11 cellular contexts compared by ENCODE assay signal in genomic region chrX:39335447-39336235, GRCh38.
DNase-seq lines count a peak whose midpoint lies in the region; ATAC-seq, FAIRE-seq and TF ChIP-seq lines count a peak whose summit lies in the region.
"Had no signal": no experiment of that assay in that cellular context is flagged by ENCODE, and none has a peak within 500 bp of the region (broad histone marks: within the 10 kb centered on the region; RNA-seq: fewer than 3 reads in every experiment).

No MANE protein-coding gene starts in this region.

- no peaks in the 10 kb centered on the region for H3K9me2 ChIP-seq in hepatocyte (replicated peaks; ENCODE audit: insufficient read depth)

- no peak overlapping the region for H2AFZ ChIP-seq in hepatocyte

- CTCF ChIA-PET in GM10248 (lab: Yijun Ruan, JAX), result no interaction called here

- H3K4me3 ChIP-seq in BLaER1 treated with 17β-estradiol and CSF1 and Interleukin-3, amounts not matched to agents 10 nM and 100 nM, result no peak overlapping the region
- H3K4me3 ChIP-seq in hepatocyte, result no peak overlapping the region

- H3K9ac ChIP-seq in BLaER1 treated with 17β-estradiol and CSF1 and Interleukin-3, amounts not matched to agents 10 nM and 100 nM, result peak overlapping the region in 5 of 11 experiments; percentile 54 to 71 (median 58); a peak in 3 of 22 replicates

- peak; percentile 38 for FAIRE-seq in GM12891 (lab: Jason Lieb, UNC)
- FAIRE-seq: TTC549 had no signal

- peak overlapping the region; percentile 38 to 89 (median 73); a peak in 21 of 22 replicates for H3K4me2 ChIP-seq in BLaER1 treated with 17β-estradiol and CSF1 and Interleukin-3, amounts not matched to agents 10 nM and 100 nM
- no peak overlapping the region for H3K4me2 ChIP-seq in hepatocyte

- POLR2A ChIA-PET in GM10248 (lab: Yijun Ruan, JAX), result no interaction called here

- peaks cover 0 to 4% (median 0%) of the 10 kb centered on the region in 11 experiments; a peak in 2 of 22 replicates for H3K9me3 ChIP-seq in BLaER1 treated with 17β-estradiol and CSF1 and Interleukin-3, amounts not matched to agents 10 nM and 100 nM (replicated peaks in 1 of 11)
- H3K9me3 ChIP-seq in hepatocyte (ENCODE audit: low read depth), result no peaks in the 10 kb centered on the region

- no peaks in the 10 kb centered on the region for H3K36me3 ChIP-seq in BLaER1 treated with 17β-estradiol and CSF1 and Interleukin-3, amounts not matched to agents 10 nM and 100 nM
- H3K36me3 ChIP-seq in hepatocyte (replicated peaks; ENCODE audit: insufficient read depth, low read depth), result no peaks in the 10 kb centered on the region

- TF ChIP-seq CTCF in hepatocyte (IDR thresholded peaks at IDR 0.05; ENCODE audit: poor library complexity) (no peak), GM10248 (IDR thresholded peaks at IDR 0.05; ENCODE audit: control extremely low read depth, extremely low read depth, low read depth, missing control alignments) (no peak)

- H3K4me1 ChIP-seq in BLaER1 treated with 17β-estradiol and CSF1 and Interleukin-3, amounts not matched to agents 10 nM and 100 nM, result peaks cover 38 to 84% (median 66%) of the 10 kb centered on the region in 10 experiments
- peaks cover 20% of the 10 kb centered on the region for H3K4me1 ChIP-seq in hepatocyte (ENCODE audit: insufficient read depth)

- peaks cover 0 to 15% (median 0%) of the 10 kb centered on the region in 11 experiments; a peak in 1 of 22 replicates for H3K27me3 ChIP-seq in BLaER1 treated with 17β-estradiol and CSF1 and Interleukin-3, amounts not matched to agents 10 nM and 100 nM
- no peaks in the 10 kb centered on the region for H3K27me3 ChIP-seq in hepatocyte

- TF ChIP-seq POLR2A in GM12891 (IDR thresholded peaks at IDR 0.05; ENCODE audit: low read depth, low read length), result no peak

- ATAC-seq in GM19324 (IDR thresholded peaks at IDR 0.05; ENCODE audit: low FRiP score, unreplicated experiment), result no peak

- peak overlapping the region in 6 of 11 experiments; percentile 58 to 71 (median 62); a peak in 12 of 22 replicates for H3K27ac ChIP-seq in BLaER1 treated with 17β-estradiol and CSF1 and Interleukin-3, amounts not matched to agents 10 nM and 100 nM
- peak overlapping the region; percentile 73 for H3K27ac ChIP-seq in hepatocyte

- no peaks in the 10 kb centered on the region for H3K79me2 ChIP-seq in hepatocyte

- WGBS in hepatocyte (ENCODE audit: low lambda C conversion rate, missing lambda C conversion rate), result 61% methylated on average over 6 of the region's 6 CpGs

- H4K20me1 ChIP-seq in BLaER1 treated with 17β-estradiol and CSF1 and Interleukin-3, amounts not matched to agents 10 nM and 100 nM, result no peaks in the 10 kb centered on the region
- H4K20me1 ChIP-seq in hepatocyte (ENCODE audit: insufficient read depth, poor library complexity, severe bottlenecking), result no peaks in the 10 kb centered on the region

- DNase-seq in GM12891 (ENCODE audit: insufficient read length, low spot score) (no peak), NCI-H748 (lab: John Stamatoyannopoulos, UW; ENCODE audit: unreplicated experiment) (peak; percentile 95), hepatocyte (ENCODE audit: low spot score) (peak; percentile 39), T-helper 9 cell (no peak), A172 (ENCODE audit: low spot score) (no peak), GM10248 (ENCODE audit: extremely low spot score) (no peak)
- DNase-seq: GF-D8, NCI-H1694 had no signal

TF ChIP-seq in GM12891, 5 proteins besides CTCF, POLR2A, EP300 and RAD21:
- no peak for TF ChIP-seq TAF1 (IDR thresholded peaks at IDR 0.05; ENCODE audit: low read depth, low read length)
- TF ChIP-seq PAX5 (IDR thresholded peaks at IDR 0.05; ENCODE audit: insufficient read depth, low read length, severe bottlenecking), result no peak
- no peak for TF ChIP-seq POU2F2 (IDR thresholded peaks at IDR 0.05; ENCODE audit: low read depth, low read length)
- no peak for TF ChIP-seq POLR2AphosphoS5 (IDR thresholded peaks at IDR 0.05; ENCODE audit: low read depth, low read length)
- TF ChIP-seq SPI1 (IDR thresholded peaks at IDR 0.05; ENCODE audit: low read depth, low read length), result no peak

Comparison
In these comparisons a context has a peak if more than half of its experiments do, and no peak if none do; other contexts are left out.
1. DNase-seq: peak in NCI-H748 (single experiment) and hepatocyte (single experiment); none in GM12891 (single experiment), T-helper 9 cell (single experiment), A172 (single experiment) and GM10248 (single experiment).